9 cellular contexts compared by ENCODE assay signal in genomic region chr13:28423010-28423409, GRCh38.
DNase-seq lines count a peak whose midpoint lies in the region; ATAC-seq, FAIRE-seq and TF ChIP-seq lines count a peak whose summit lies in the region.
"Had no signal": no experiment of that assay in that cellular context is flagged by ENCODE, and none has a peak within 500 bp of the region (broad histone marks: within the 10 kb centered on the region; RNA-seq: fewer than 3 reads in every experiment).

No MANE protein-coding gene starts in this region.

- intact Hi-C loops in K562 (cut with micrococcal nuclease): no loop called here

- ATAC-seq in GM19043 (IDR thresholded peaks at IDR 0.05; ENCODE audit: low read depth, unreplicated experiment): peak; percentile 74
- peak; percentile 73 for ATAC-seq in HG03521 (IDR thresholded peaks at IDR 0.05; ENCODE audit: unreplicated experiment)
- no peak for ATAC-seq in K562
- peak; percentile 93 for ATAC-seq in stimulated activated naive CD8-positive, alpha-beta T cell treated with anti-CD3 and anti-CD28 coated beads, Interleukin-15, amount 100 ng/mL, for 72 hours

- no peaks in the 10 kb centered on the region for H3K9me1 ChIP-seq in K562 (ENCODE audit: control insufficient read depth, insufficient read depth, low read length)

- no peaks in the 10 kb centered on the region for H3K27me3 Mint-ChIP-seq in stimulated activated naive CD8-positive, alpha-beta T cell treated with anti-CD3 and anti-CD28 coated beads, Interleukin-15, amount 100 ng/mL, for 72 hours

- no peak overlapping the region for H3K27ac ChIP-seq in K562 (ENCODE audit: extremely low read depth, low read depth, low read length)
- no peak overlapping the region for H3K27ac ChIP-seq in SJCRH30

- TF ChIP-seq POLR2A in K562 (conservative IDR thresholded peaks at IDR 0.05): no peak

- H3K27me3 ChIP-seq in K562 (ENCODE audit: control insufficient read depth in 2 of 2, insufficient read depth in 2 of 2, low read length in 2 of 2) (no peaks in the 10 kb centered on the region), SJCRH30 (no peaks in the 10 kb centered on the region)

- H3K4me1 Mint-ChIP-seq in stimulated activated naive CD8-positive, alpha-beta T cell treated with anti-CD3 and anti-CD28 coated beads, Interleukin-15, amount 100 ng/mL, for 72 hours: peaks cover 20% of the 10 kb centered on the region

- peak overlapping the region; percentile 72 to 88 for H3K27ac Mint-ChIP-seq in stimulated activated naive CD8-positive, alpha-beta T cell treated with anti-CD3 and anti-CD28 coated beads, Interleukin-15, amount 100 ng/mL, for 72 hours

- no peak for TF ChIP-seq CTCF in K562 (IDR thresholded peaks at IDR 0.05 in 2 of 3, conservative IDR thresholded peaks at IDR 0.05 in 1 of 3; ENCODE audit: insufficient read depth in 2 of 3, low read depth in 1 of 3, low read length in 3 of 3)

- TF ChIP-seq EP300 in K562 (IDR thresholded peaks at IDR 0.05; ENCODE audit: low read length): no peak

- 34% methylated on average over 5 of the region's 5 CpGs for WGBS in K562 (ENCODE audit: insufficient coverage, low coverage, missing lambda C conversion rate)

- in situ Hi-C loops in K562 (cut with MboI): no loop called here

- H3K4me2 ChIP-seq in K562 (ENCODE audit: insufficient read depth, low read length): no peak overlapping the region

- H4K20me1 ChIP-seq in K562 (replicated peaks; ENCODE audit: control insufficient read depth, insufficient read depth, low read length): no peaks in the 10 kb centered on the region

- BruUV-seq in K562 (replicated peaks; lab: Mats Ljungman, UMichigan): no TSS peak

- H3K9me3 ChIP-seq in K562 (replicated peaks; ENCODE audit: control insufficient read depth, insufficient read depth, low read depth, low read length) (no peaks in the 10 kb centered on the region), SJCRH30 (replicated peaks) (no peaks in the 10 kb centered on the region)

- CTCF ChIA-PET in K562 (lab: Yijun Ruan, JAX; ENCODE audit: low intra/inter-chr PET ratio): no interaction called here

- H3K4me1 ChIP-seq in K562 (replicated peaks in 1 of 2; ENCODE audit: control insufficient read depth in 2 of 2, insufficient read depth in 2 of 2, low read length in 2 of 2): no peaks in the 10 kb centered on the region; a peak in 1 of 5 replicates
- H3K4me1 ChIP-seq in SJCRH30: no peaks in the 10 kb centered on the region

- FAIRE-seq in K562 (lab: Jason Lieb, UNC): no peak
- FAIRE-seq: G401.6 had no signal

- no peak overlapping the region for H3K4me3 ChIP-seq in K562
- H3K4me3 ChIP-seq in SJCRH30: no peak overlapping the region

- POLR2A ChIA-PET in K562 (lab: Yijun Ruan, JAX): interaction anchor here (1.0 kb wide), 1 partner anchor 12 kb away, joined by 4 read pairs; no protein-coding TSS in a partner anchor

- H3K36me3 ChIP-seq in K562 (ENCODE audit: control insufficient read depth, insufficient read depth, low read length) (no peaks in the 10 kb centered on the region), SJCRH30 (no peaks in the 10 kb centered on the region)

- TF ChIP-seq RAD21 in K562 (CRISPR knock-in tag; conservative IDR thresholded peaks at IDR 0.05 in 1 of 2, IDR thresholded peaks at IDR 0.05 in 1 of 2): no peak

- H3K4me3 Mint-ChIP-seq in stimulated activated naive CD8-positive, alpha-beta T cell treated with anti-CD3 and anti-CD28 coated beads, Interleukin-15, amount 100 ng/mL, for 72 hours: peak overlapping the region; percentile 22 to 55

- H3K9me3 Mint-ChIP-seq in stimulated activated naive CD8-positive, alpha-beta T cell treated with anti-CD3 and anti-CD28 coated beads, Interleukin-15, amount 100 ng/mL, for 72 hours: no peaks in the 10 kb centered on the region

- 0 out of 2 replicates have a peak overlapping the region, but pooled peaks have one; percentile 1 for H2AFZ ChIP-seq in K562 (ENCODE audit: low read depth, low read length)

- DNase-seq in AML-193 (lab: John Stamatoyannopoulos, UW) (peak; percentile 90 to 94), K562 (ENCODE audit: extremely low read depth in 1 of 4, low spot score in 3 of 4) (no peak), SJCRH30 (no peak), kidney glomerular epithelial cell (lab: John Stamatoyannopoulos, UW) (no peak), epidermal melanocyte (ENCODE audit: insufficient read length, low spot score) (no peak)
- peak; percentile 23 to 57 for DNase-seq in stimulated activated naive CD8-positive, alpha-beta T cell treated with anti-CD3 and anti-CD28 coated beads, Interleukin-15, amount 100 ng/mL, for 72 hours

- H3K9ac ChIP-seq in K562 (ENCODE audit: insufficient read depth in 1 of 2, low read depth in 2 of 2, low read length in 2 of 2): no peak overlapping the region

- H3K79me2 ChIP-seq in K562 (ENCODE audit: control insufficient read depth, insufficient read depth, low read length): no peaks in the 10 kb centered on the region

TF ChIP-seq in K562, 482 proteins besides CTCF, POLR2A, EP300 and RAD21 (continues in another document):
- TF ChIP-seq SOX6 (IDR thresholded peaks at IDR 0.05): no peak
- TF ChIP-seq, protein P1, sequence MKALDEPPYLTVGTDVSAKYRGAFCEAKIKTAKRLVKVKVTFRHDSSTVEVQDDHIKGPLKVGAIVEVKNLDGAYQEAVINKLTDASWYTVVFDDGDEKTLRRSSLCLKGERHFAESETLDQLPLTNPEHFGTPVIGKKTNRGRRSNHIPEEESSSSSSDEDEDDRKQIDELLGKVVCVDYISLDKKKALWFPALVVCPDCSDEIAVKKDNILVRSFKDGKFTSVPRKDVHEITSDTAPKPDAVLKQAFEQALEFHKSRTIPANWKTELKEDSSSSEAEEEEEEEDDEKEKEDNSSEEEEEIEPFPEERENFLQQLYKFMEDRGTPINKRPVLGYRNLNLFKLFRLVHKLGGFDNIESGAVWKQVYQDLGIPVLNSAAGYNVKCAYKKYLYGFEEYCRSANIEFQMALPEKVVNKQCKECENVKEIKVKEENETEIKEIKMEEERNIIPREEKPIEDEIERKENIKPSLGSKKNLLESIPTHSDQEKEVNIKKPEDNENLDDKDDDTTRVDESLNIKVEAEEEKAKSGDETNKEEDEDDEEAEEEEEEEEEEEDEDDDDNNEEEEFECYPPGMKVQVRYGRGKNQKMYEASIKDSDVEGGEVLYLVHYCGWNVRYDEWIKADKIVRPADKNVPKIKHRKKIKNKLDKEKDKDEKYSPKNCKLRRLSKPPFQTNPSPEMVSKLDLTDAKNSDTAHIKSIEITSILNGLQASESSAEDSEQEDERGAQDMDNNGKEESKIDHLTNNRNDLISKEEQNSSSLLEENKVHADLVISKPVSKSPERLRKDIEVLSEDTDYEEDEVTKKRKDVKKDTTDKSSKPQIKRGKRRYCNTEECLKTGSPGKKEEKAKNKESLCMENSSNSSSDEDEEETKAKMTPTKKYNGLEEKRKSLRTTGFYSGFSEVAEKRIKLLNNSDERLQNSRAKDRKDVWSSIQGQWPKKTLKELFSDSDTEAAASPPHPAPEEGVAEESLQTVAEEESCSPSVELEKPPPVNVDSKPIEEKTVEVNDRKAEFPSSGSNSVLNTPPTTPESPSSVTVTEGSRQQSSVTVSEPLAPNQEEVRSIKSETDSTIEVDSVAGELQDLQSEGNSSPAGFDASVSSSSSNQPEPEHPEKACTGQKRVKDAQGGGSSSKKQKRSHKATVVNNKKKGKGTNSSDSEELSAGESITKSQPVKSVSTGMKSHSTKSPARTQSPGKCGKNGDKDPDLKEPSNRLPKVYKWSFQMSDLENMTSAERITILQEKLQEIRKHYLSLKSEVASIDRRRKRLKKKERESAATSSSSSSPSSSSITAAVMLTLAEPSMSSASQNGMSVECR (CRISPR knock-in tag; IDR thresholded peaks at IDR 0.05): no peak
- TF ChIP-seq MAFF (IDR thresholded peaks at IDR 0.05; ENCODE audit: low read length): no peak

Comparison
In these comparisons a context has a peak if more than half of its experiments do, and no peak if none do; other contexts are left out.
1. DNase-seq: peak in AML-193 (2 of 2) and stimulated activated naive CD8-positive, alpha-beta T cell treated with anti-CD3 and anti-CD28 coated beads, Interleukin-15, amount 100 ng/mL, for 72 hours (2 of 2); none in K562 (0 of 4), SJCRH30 (0 of 2), kidney glomerular epithelial cell (single experiment) and epidermal melanocyte (single experiment).